13 cellular contexts compared by ENCODE assay signal in the genomic region with DNA sequence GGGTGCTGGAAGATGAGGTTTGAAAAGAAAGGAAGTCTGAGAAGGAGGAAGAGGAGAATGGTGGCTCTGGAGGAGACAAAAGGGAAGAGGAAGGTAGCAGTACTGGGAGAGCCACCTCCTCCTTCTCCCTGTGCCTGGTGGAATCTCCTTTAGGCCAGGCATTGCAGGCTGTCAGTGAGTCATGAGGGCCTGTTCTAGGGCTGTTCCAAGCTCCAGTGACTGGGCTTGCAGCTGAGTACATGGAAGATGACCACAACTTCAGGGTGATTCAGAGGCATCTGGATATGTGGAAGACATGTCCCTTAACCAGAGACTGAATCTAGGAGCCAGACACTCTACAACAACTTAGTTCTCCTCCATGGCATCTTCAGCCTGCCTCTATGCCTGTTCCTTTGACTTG.
A peak's percentile ranks its signal among the peaks of the same experiment; 100 is the strongest.
DNase-seq lines count a peak whose midpoint lies in the region; FAIRE-seq and TF ChIP-seq lines count a peak whose summit lies in the region.
"Had no signal": no experiment of that assay in that cellular context is flagged by ENCODE, and none has a peak within 500 bp of the region (broad histone marks: within the 10 kb centered on the region; RNA-seq: fewer than 3 reads in every experiment).

No MANE protein-coding gene starts in this region.

- FAIRE-seq in endothelial cell of umbilical vein (lab: Jason Lieb, UNC): peak; percentile 37

- dilution Hi-C loops in endothelial cell of umbilical vein (cut with MboI; ENCODE audit: extremely low pct_ligation_motif_present, low sequenced_read_pairs): no loop called here

- peaks cover 18% of the 10 kb centered on the region for H3K4me1 ChIP-seq in endothelial cell of umbilical vein (ENCODE audit: control insufficient read depth, extremely low read depth, insufficient read depth, low read length)

- CTCF ChIA-PET in endothelial cell of umbilical vein (lab: Charles Lee): no interaction called here

- no peak overlapping the region for H3K27ac ChIP-seq in endothelial cell of umbilical vein (ENCODE audit: insufficient read depth, low read depth, low read length)
- H3K27ac ChIP-seq: C4-2B, ovary had no signal

- TF ChIP-seq POLR2A in endothelial cell of umbilical vein (IDR thresholded peaks at IDR 0.05; ENCODE audit: low read depth, low read length): no peak

- BruUV-seq in endothelial cell of umbilical vein (replicated peaks; lab: Mats Ljungman, UMichigan): no TSS peak

- H3K36me3 ChIP-seq in endothelial cell of umbilical vein (ENCODE audit: control insufficient read depth in 2 of 2, extremely low read depth in 1 of 2, insufficient read depth in 2 of 2, low read length in 2 of 2): no peaks in the 10 kb centered on the region
- H3K36me3 ChIP-seq: ovary, upper lobe of left lung had no signal

- H2AFZ ChIP-seq in endothelial cell of umbilical vein (ENCODE audit: low read depth, low read length): no peak overlapping the region

- in situ Hi-C loops in ACHN (cut with HindIII; ENCODE audit: low pct_ligation_motif_present, low pct_unique_long_range_greater_than_20kb, low sequenced_read_pairs): no loop called here

- H3K4me1 Mint-ChIP-seq in nephron: peaks cover 42% of the 10 kb centered on the region
- H3K4me1 Mint-ChIP-seq: central memory CD8-positive, alpha-beta T cell had no signal

- H4K20me1 ChIP-seq in endothelial cell of umbilical vein (replicated peaks; ENCODE audit: control insufficient read depth, extremely low read depth, insufficient read depth, low read length): no peaks in the 10 kb centered on the region

- peak overlapping the region; percentile 88 to 90 (median 89) for H3K27ac Mint-ChIP-seq in nephron

- intact Hi-C loops in endothelial cell of umbilical vein (cut with micrococcal nuclease): no loop called here

- POLR2A ChIA-PET in endothelial cell of umbilical vein (lab: Charles Lee): interaction anchor here (0.9 kb wide), 1 partner anchor 107 kb away, joined by 3 read pairs; a partner anchor contains a TSS

- TF ChIP-seq CTCF in endothelial cell of umbilical vein (IDR thresholded peaks at IDR 0.05; ENCODE audit: extremely low read depth in 1 of 2, insufficient read depth in 1 of 2, low read depth in 1 of 2, low read length in 2 of 2) (no peak), nephron (IDR thresholded peaks at IDR 0.05; ENCODE audit: unreplicated experiment in 3 of 3) (no peak)

- no peaks in the 10 kb centered on the region for H3K36me3 Mint-ChIP-seq in nephron (ENCODE audit: low read depth)

- no peaks in the 10 kb centered on the region for H3K27me3 ChIP-seq in endothelial cell of umbilical vein (ENCODE audit: control insufficient read depth in 2 of 2, insufficient read depth in 2 of 2, low read length in 2 of 2)
- H3K27me3 ChIP-seq: ovary, upper lobe of left lung had no signal

- H3K9me1 ChIP-seq in endothelial cell of umbilical vein (replicated peaks; ENCODE audit: control insufficient read depth, extremely low read depth, insufficient read depth, low read length): no peaks in the 10 kb centered on the region

- H3K4me3 Mint-ChIP-seq in nephron: no peak overlapping the region
- H3K4me3 Mint-ChIP-seq: central memory CD8-positive, alpha-beta T cell had no signal

- DNase-seq in ACHN (peak; percentile 4), LHCN-M2 (ENCODE audit: low read depth) (peak; percentile 85), endothelial cell of umbilical vein (ENCODE audit: low read depth, low spot score) (no peak), hippocampal formation (lab: John Stamatoyannopoulos, UW) (no peak), DMS153 (lab: John Stamatoyannopoulos, UW) (no peak), NCI-H1092 (lab: John Stamatoyannopoulos, UW) (no peak), NCI-H1436 treated with DMSO at 0.1 percent for 48 hours (lab: John Stamatoyannopoulos, UW) (no peak)
- DNase-seq: activated CD8-positive, alpha-beta memory T cell treated with anti-CD3 and anti-CD28 coated beads, Interleukin-2, amount 50 U/mL, for 48 hours; ovary had no signal

- H3K27me3 Mint-ChIP-seq in nephron (ENCODE audit: low read depth): no peaks in the 10 kb centered on the region
- H3K27me3 Mint-ChIP-seq: central memory CD8-positive, alpha-beta T cell had no signal

- H3K4me3 ChIP-seq in endothelial cell of umbilical vein (replicated peaks in 1 of 3; ENCODE audit: insufficient read depth in 1 of 3, low read depth in 1 of 3, low read length in 3 of 3): no peak overlapping the region
- H3K4me3 ChIP-seq: ovary, upper lobe of left lung had no signal

- H3K4me2 ChIP-seq in endothelial cell of umbilical vein (ENCODE audit: insufficient read depth, low read length): no peak overlapping the region

- H3K9me3 Mint-ChIP-seq in nephron: peaks cover 5% of the 10 kb centered on the region
- H3K9me3 Mint-ChIP-seq: central memory CD8-positive, alpha-beta T cell had no signal

- no peaks in the 10 kb centered on the region for H3K9me3 ChIP-seq in endothelial cell of umbilical vein (replicated peaks; ENCODE audit: control insufficient read depth, insufficient read depth, low read length)
- H3K9me3 ChIP-seq: ovary, upper lobe of left lung had no signal

- H3K9ac ChIP-seq in endothelial cell of umbilical vein (replicated peaks; ENCODE audit: extremely low read depth, insufficient read depth, low read length): no peak overlapping the region

- H3K79me2 ChIP-seq in endothelial cell of umbilical vein (ENCODE audit: control insufficient read depth, insufficient read depth, low read length): no peaks in the 10 kb centered on the region

TF ChIP-seq in endothelial cell of umbilical vein, 7 proteins besides CTCF, POLR2A, EP300 and RAD21:
- TF ChIP-seq FOS (IDR thresholded peaks at IDR 0.05; ENCODE audit: borderline replicate concordance, insufficient read depth, low read length): peak; percentile 53
- no peak for TF ChIP-seq JUN (IDR thresholded peaks at IDR 0.05; ENCODE audit: borderline replicate concordance, insufficient read depth, insufficient read length, low read depth)

Comparison
In these comparisons a context has a peak if more than half of its experiments do, and no peak if none do; other contexts are left out.
1. DNase-seq: peak in ACHN (single experiment) and LHCN-M2 (single experiment); none in endothelial cell of umbilical vein (single experiment), hippocampal formation (0 of 2), DMS153 (single experiment), NCI-H1092 (single experiment) and NCI-H1436 treated with DMSO at 0.1 percent for 48 hours (single experiment).